In the genomic region with DNA sequence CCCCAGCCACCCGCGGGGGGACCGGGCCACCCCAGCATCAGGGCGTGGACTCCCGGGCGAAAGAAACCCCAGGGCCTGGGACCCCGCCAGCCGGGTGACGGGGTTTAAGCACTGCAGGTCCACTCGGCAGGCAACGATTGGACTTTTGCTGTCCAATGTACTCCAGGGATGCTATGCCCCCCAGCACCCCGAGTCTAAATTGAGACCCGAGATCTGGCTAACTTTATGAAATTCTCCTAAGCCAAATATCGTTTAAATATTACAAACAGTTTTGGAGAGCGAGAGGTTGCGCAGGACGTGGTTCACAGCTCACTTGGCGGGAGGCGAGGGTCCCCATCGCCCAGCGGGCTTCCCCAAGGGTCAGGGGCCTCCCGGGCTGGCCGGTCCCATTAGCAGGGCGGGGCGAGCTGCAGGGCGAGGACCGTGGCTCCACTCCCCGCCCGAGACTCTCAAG, we compare ENCODE assay signal across 8 cellular contexts. TPM values are rescaled to one million over a fixed set of nuclear protein-coding genes. Genes with fewer than 3 reads are reported as not detected.
A peak's percentile ranks its signal among the peaks of the same experiment; 100 is the strongest.
DNase-seq lines count a peak whose midpoint lies in the region; ATAC-seq and TF ChIP-seq lines count a peak whose summit lies in the region.

No MANE protein-coding gene starts in this region.

- H3K4me3 Mint-ChIP-seq in CD4-positive, CD25-positive, alpha-beta regulatory T cell: peak overlapping the region; percentile 88 to 98 (median 90)

- ATAC-seq in CD4-positive, CD25-positive, alpha-beta regulatory T cell (ENCODE audit: low read depth in 2 of 2): peak; percentile 3 to 9
- ATAC-seq in foreskin keratinocyte (peak; percentile 11), psoas muscle (peak; percentile 6 to 42 (median 16))

- TF ChIP-seq CTCF in HFF-Myc (IDR thresholded peaks at IDR 0.05; ENCODE audit: low read depth, low read length, missing control alignments) (no peak), WERI-Rb-1 (IDR thresholded peaks at IDR 0.05; ENCODE audit: low read depth, low read length) (no peak), foreskin keratinocyte (conservative IDR thresholded peaks at IDR 0.05) (no peak), psoas muscle (IDR thresholded peaks at IDR 0.05) (no peak)

- H3K27me3 ChIP-seq in CD4-positive, CD25-positive, alpha-beta regulatory T cell (ENCODE audit: control insufficient read depth, insufficient read depth, low read length): no peaks in the 10 kb centered on the region
- H3K27me3 ChIP-seq in WERI-Rb-1 (ENCODE audit: insufficient read depth, low read depth, severe bottlenecking) (no peaks in the 10 kb centered on the region), foreskin keratinocyte (no peaks in the 10 kb centered on the region), psoas muscle (ENCODE audit: insufficient read depth in 3 of 3, low read length in 2 of 3) (no peaks in the 10 kb centered on the region)

- H3K4me1 Mint-ChIP-seq in CD4-positive, CD25-positive, alpha-beta regulatory T cell: peaks cover 0 to 32% (median 13%) of the 10 kb centered on the region in 4 donors

- peak overlapping the region in 2 of 3 donors; percentile 32 to 71 for H3K27ac Mint-ChIP-seq in CD4-positive, CD25-positive, alpha-beta regulatory T cell

- peaks cover 23% of the 10 kb centered on the region for H3K36me3 ChIP-seq in CD4-positive, CD25-positive, alpha-beta regulatory T cell (ENCODE audit: control insufficient read depth, insufficient read depth, low read length)
- H3K36me3 ChIP-seq in WERI-Rb-1 (peaks cover 45% of the 10 kb centered on the region), psoas muscle (ENCODE audit: insufficient read depth in 1 of 2, low read depth in 1 of 2) (peaks cover 0 to 30% of the 10 kb centered on the region in 2 donors)

- no peak for DNase-seq in CD4-positive, CD25-positive, alpha-beta regulatory T cell
- DNase-seq in HFF-Myc (ENCODE audit: extremely low read depth, low read depth): no peak
- DNase-seq in WERI-Rb-1: no peak
- DNase-seq in foreskin keratinocyte: peak; percentile 49 to 54
- no peak for DNase-seq in psoas muscle
- DNase-seq in NCI-H2029 treated with DMSO at 0.1 percent for 48 hours (lab: John Stamatoyannopoulos, UW): no peak
- DNase-seq in activated gamma-delta T cell treated with Interleukin-2 at 50 U/mL for 16 hours: no peak
- DNase-seq in cerebellar nuclear complex (lab: John Stamatoyannopoulos, UW): no peak

- WGBS in psoas muscle, 3 donors: 0 to 1% (median 1%) methylated on average over 28 to 29 of the region's 29 CpGs

- H3K4me3 ChIP-seq in CD4-positive, CD25-positive, alpha-beta regulatory T cell (ENCODE audit: low read depth, low read length): peak overlapping the region; percentile 81
- H3K4me3 ChIP-seq in HFF-Myc (replicated peaks; ENCODE audit: low read depth, low read length) (peak overlapping the region; percentile 84), WERI-Rb-1 (ENCODE audit: low read depth, low read length) (peak overlapping the region; percentile 94), psoas muscle (peak overlapping the region; percentile 86)

- peaks cover 13% of the 10 kb centered on the region for H3K36me3 Mint-ChIP-seq in CD4-positive, CD25-positive, alpha-beta regulatory T cell

- H3K9me3 ChIP-seq in CD4-positive, CD25-positive, alpha-beta regulatory T cell (ENCODE audit: control insufficient read depth in 2 of 2, low read length in 2 of 2): no peaks in the 10 kb centered on the region
- H3K9me3 ChIP-seq in WERI-Rb-1 (ENCODE audit: severe bottlenecking) (no peaks in the 10 kb centered on the region), psoas muscle (no peaks in the 10 kb centered on the region)

- peak overlapping the region; percentile 47 for H3K27ac ChIP-seq in CD4-positive, CD25-positive, alpha-beta regulatory T cell (ENCODE audit: insufficient read depth, low read length, poor library complexity, severe bottlenecking)
- H3K27ac ChIP-seq in WERI-Rb-1 (peak overlapping the region; percentile 94), foreskin keratinocyte (no peak overlapping the region), psoas muscle (peak overlapping the region; percentile 65)

- intact Hi-C loops in psoas muscle (cut with DNase I): loop anchor here in 1 of 2 donors (10.0 kb wide), 1 partner anchor 1365 kb away; the partner anchor contains the start of gene WDR5

- no peaks in the 10 kb centered on the region for H3K9me3 Mint-ChIP-seq in CD4-positive, CD25-positive, alpha-beta regulatory T cell

- H3K27me3 Mint-ChIP-seq in CD4-positive, CD25-positive, alpha-beta regulatory T cell: peaks cover 9% of the 10 kb centered on the region

- peaks cover 28% of the 10 kb centered on the region for H3K4me1 ChIP-seq in CD4-positive, CD25-positive, alpha-beta regulatory T cell (ENCODE audit: control insufficient read depth, insufficient read depth, low read length, poor library complexity, severe bottlenecking)
- H3K4me1 ChIP-seq in foreskin keratinocyte (no peaks in the 10 kb centered on the region), psoas muscle (peaks cover 10% of the 10 kb centered on the region)

RNA-seq across cellular contexts. Expression of gene MRPS2, which starts 0.4 kb away (rescaled TPM):
- 18.1 TPM for total RNA-seq in CD4-positive, CD25-positive, alpha-beta regulatory T cell
- 10 to 100 TPM; 47.1 to 56.7 (median 53.5) TPM for polyA plus RNA-seq in CD4-positive, CD25-positive, alpha-beta regulatory T cell
- total RNA-seq in foreskin keratinocyte (65.8 and 70.9 TPM in 2 replicates), psoas muscle (10 to 100 TPM; 36.8 to 47.1 (median 41.5) TPM)
- polyA plus RNA-seq in foreskin keratinocyte (106 TPM in 2 replicates), psoas muscle (10 to 100 TPM; 57.7 to 78.8 (median 65.5) TPM)

RNA-seq across cellular contexts. Expression of gene PPP1R26, which starts 20.5 kb away (rescaled TPM):
- 2.5 TPM for total RNA-seq in CD4-positive, CD25-positive, alpha-beta regulatory T cell
- polyA plus RNA-seq in CD4-positive, CD25-positive, alpha-beta regulatory T cell: under 1 TPM in 3 of 4 donors, not detected in 1; 0.05 to 0.64 (median 0.06) TPM
- total RNA-seq in foreskin keratinocyte (14.3 and 15.1 TPM in 2 replicates), psoas muscle (1 to 10 TPM; 3.0 to 9.5 (median 4.8) TPM)
- polyA plus RNA-seq in foreskin keratinocyte (7.2 and 7.6 TPM in 2 replicates), psoas muscle (1 to 10 TPM; 2.0 to 5.3 (median 3.4) TPM)

RNA-seq across cellular contexts. Expression of gene LCN1, which starts 21.1 kb away (rescaled TPM):
- not detected for total RNA-seq in CD4-positive, CD25-positive, alpha-beta regulatory T cell
- not detected for polyA plus RNA-seq in CD4-positive, CD25-positive, alpha-beta regulatory T cell
- total RNA-seq in foreskin keratinocyte (not detected in 2 replicates), psoas muscle (under 1 TPM in 1 of 4 donors, not detected in 3; 0.71 TPM)
- polyA plus RNA-seq in foreskin keratinocyte (not detected in 2 replicates), psoas muscle (not detected)

RNA-seq across cellular contexts. Expression of gene OBP2A, which starts 45.8 kb away (rescaled TPM):
- not detected for total RNA-seq in CD4-positive, CD25-positive, alpha-beta regulatory T cell
- polyA plus RNA-seq in CD4-positive, CD25-positive, alpha-beta regulatory T cell: not detected
- total RNA-seq in foreskin keratinocyte: not detected in 2 replicates
- polyA plus RNA-seq in foreskin keratinocyte: not detected in 2 replicates
- not detected for total RNA-seq in psoas muscle
- not detected for polyA plus RNA-seq in psoas muscle

Comparison
In these comparisons a context has a peak if more than half of its experiments do, and no peak if none do; other contexts are left out.
1. DNase-seq: peak in foreskin keratinocyte (2 of 2); none in CD4-positive, CD25-positive, alpha-beta regulatory T cell (0 of 3), HFF-Myc (single experiment), WERI-Rb-1 (single experiment), psoas muscle (0 of 2), NCI-H2029 treated with DMSO at 0.1 percent for 48 hours (single experiment), activated gamma-delta T cell treated with Interleukin-2 at 50 U/mL for 16 hours (single experiment) and cerebellar nuclear complex (0 of 2).
2. Peak in every context shown above with its lines, with median percentiles within 50 percentile points of each other: ATAC-seq and H3K4me3 ChIP-seq.